Comparison of ENCODE assay signal across 1 cellular context in the genomic region with DNA sequence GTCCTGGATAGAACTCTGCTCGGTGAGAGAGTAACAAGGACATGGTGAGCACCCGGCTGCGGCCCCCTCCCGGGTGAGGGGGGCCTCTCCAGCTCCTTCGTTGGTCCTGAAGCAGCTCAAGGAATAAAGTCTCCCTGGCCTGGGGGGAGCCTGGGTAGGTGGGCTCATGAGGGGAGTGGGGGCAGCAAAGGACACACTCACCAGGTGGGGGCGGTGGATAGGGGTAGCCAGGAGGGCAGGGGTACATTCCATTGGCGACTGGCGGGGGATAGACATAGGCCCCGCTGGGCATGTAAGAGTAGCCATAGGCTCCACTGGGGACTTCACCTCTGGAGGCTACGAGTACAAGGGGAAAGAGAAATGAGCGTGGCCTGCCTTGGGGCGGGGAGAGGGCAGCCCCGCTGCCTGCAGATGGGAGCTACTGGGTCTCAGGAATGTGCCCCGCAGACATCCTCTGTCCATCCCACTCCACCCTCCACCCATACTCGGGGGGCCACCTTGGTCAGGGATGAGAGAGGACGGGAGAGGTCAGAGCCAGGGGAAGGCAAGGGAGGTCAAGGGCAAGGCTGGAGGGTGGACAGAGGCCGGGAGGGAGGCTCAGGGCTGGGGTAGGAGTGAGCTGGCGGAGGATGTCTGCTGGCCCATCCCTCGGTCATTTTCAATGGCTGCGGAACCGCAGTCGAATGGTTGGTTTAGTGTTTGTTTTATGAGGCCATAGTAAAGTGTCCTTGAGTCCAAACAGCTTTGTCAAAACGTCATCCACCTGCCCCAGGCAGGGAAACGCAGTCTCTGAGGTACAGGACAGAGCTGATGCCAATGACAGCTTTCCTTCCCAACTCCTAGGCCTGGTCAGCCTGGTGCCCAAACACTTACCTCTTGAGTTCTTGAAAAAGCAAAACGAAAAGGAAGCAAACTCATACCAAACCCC.
TF ChIP-seq lines count a peak whose summit lies in the region.

No MANE protein-coding gene starts in this region.

TF ChIP-seq in HepG2, 621 proteins besides CTCF, POLR2A, EP300 and RAD21 (continued from another document):
- TF ChIP-seq SP4 (CRISPR knock-in tag; IDR thresholded peaks at IDR 0.05) (no peak), ATF7 (IDR thresholded peaks at IDR 0.05) (no peak), ATF7 (CRISPR knock-in tag; IDR thresholded peaks at IDR 0.05) (0 out of 2 replicates have a peak, but pooled peaks have one; percentile 7), ZNF274 (CRISPR knock-in tag; IDR thresholded peaks at IDR 0.05) (0 out of 2 replicates have a peak, but pooled peaks have one; percentile 19), ZNF572 (CRISPR knock-in tag; IDR thresholded peaks at IDR 0.05) (0 out of 2 replicates have a peak, but pooled peaks have one; percentile 4), RXRA (CRISPR knock-in tag; IDR thresholded peaks at IDR 0.05) (peak; percentile 51; the same call in 1 of the 2 replicates), FOSL2 (CRISPR knock-in tag; IDR thresholded peaks at IDR 0.05) (no peak), ZNF136 (CRISPR knock-in tag; IDR thresholded peaks at IDR 0.05; ENCODE audit: low read depth) (0 out of 2 replicates have a peak, but pooled peaks have one; percentile 45), DNMT1 (CRISPR knock-in tag; IDR thresholded peaks at IDR 0.05) (peak; percentile 30; the same call in 1 of the 2 replicates), ZNF292 (CRISPR knock-in tag; IDR thresholded peaks at IDR 0.05; ENCODE audit: borderline replicate concordance, low read depth) (0 out of 2 replicates have a peak, but pooled peaks have one; percentile 61), ZBTB3 (CRISPR knock-in tag; IDR thresholded peaks at IDR 0.05; ENCODE audit: borderline replicate concordance, low read depth) (no peak), ZNF235 (CRISPR knock-in tag; IDR thresholded peaks at IDR 0.05; ENCODE audit: borderline replicate concordance) (0 out of 2 replicates have a peak, but pooled peaks have one; percentile 11), ZNF430 (CRISPR knock-in tag; IDR thresholded peaks at IDR 0.05) (0 out of 2 replicates have a peak, but pooled peaks have one; percentile 4), ZNF652 (CRISPR knock-in tag; IDR thresholded peaks at IDR 0.05; ENCODE audit: borderline replicate concordance, low read depth) (no peak), GLI4 (CRISPR knock-in tag; IDR thresholded peaks at IDR 0.05; ENCODE audit: borderline replicate concordance) (0 out of 2 replicates have a peak, but pooled peaks have one; percentile 26), ESRRA (CRISPR knock-in tag; IDR thresholded peaks at IDR 0.05; ENCODE audit: low read depth) (0 out of 2 replicates have a peak, but pooled peaks have one; percentile 4), ZIK1 (CRISPR knock-in tag; IDR thresholded peaks at IDR 0.05; ENCODE audit: borderline replicate concordance, low read depth) (0 out of 2 replicates have a peak, but pooled peaks have one; percentile 11), ZBTB38 (CRISPR knock-in tag; IDR thresholded peaks at IDR 0.05) (no peak; the same call in 1 of the 2 replicates)
- TF ChIP-seq, protein P1, sequence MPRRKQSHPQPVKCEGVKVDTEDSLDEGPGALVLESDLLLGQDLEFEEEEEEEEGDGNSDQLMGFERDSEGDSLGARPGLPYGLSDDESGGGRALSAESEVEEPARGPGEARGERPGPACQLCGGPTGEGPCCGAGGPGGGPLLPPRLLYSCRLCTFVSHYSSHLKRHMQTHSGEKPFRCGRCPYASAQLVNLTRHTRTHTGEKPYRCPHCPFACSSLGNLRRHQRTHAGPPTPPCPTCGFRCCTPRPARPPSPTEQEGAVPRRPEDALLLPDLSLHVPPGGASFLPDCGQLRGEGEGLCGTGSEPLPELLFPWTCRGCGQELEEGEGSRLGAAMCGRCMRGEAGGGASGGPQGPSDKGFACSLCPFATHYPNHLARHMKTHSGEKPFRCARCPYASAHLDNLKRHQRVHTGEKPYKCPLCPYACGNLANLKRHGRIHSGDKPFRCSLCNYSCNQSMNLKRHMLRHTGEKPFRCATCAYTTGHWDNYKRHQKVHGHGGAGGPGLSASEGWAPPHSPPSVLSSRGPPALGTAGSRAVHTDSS (CRISPR knock-in tag; conservative IDR thresholded peaks at IDR 0.05): no peak
- TF ChIP-seq, protein P2, sequence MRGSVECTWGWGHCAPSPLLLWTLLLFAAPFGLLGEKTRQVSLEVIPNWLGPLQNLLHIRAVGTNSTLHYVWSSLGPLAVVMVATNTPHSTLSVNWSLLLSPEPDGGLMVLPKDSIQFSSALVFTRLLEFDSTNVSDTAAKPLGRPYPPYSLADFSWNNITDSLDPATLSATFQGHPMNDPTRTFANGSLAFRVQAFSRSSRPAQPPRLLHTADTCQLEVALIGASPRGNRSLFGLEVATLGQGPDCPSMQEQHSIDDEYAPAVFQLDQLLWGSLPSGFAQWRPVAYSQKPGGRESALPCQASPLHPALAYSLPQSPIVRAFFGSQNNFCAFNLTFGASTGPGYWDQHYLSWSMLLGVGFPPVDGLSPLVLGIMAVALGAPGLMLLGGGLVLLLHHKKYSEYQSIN (CRISPR knock-in tag; IDR thresholded peaks at IDR 0.05; ENCODE audit: borderline replicate concordance): no peak
- TF ChIP-seq, protein P3, sequence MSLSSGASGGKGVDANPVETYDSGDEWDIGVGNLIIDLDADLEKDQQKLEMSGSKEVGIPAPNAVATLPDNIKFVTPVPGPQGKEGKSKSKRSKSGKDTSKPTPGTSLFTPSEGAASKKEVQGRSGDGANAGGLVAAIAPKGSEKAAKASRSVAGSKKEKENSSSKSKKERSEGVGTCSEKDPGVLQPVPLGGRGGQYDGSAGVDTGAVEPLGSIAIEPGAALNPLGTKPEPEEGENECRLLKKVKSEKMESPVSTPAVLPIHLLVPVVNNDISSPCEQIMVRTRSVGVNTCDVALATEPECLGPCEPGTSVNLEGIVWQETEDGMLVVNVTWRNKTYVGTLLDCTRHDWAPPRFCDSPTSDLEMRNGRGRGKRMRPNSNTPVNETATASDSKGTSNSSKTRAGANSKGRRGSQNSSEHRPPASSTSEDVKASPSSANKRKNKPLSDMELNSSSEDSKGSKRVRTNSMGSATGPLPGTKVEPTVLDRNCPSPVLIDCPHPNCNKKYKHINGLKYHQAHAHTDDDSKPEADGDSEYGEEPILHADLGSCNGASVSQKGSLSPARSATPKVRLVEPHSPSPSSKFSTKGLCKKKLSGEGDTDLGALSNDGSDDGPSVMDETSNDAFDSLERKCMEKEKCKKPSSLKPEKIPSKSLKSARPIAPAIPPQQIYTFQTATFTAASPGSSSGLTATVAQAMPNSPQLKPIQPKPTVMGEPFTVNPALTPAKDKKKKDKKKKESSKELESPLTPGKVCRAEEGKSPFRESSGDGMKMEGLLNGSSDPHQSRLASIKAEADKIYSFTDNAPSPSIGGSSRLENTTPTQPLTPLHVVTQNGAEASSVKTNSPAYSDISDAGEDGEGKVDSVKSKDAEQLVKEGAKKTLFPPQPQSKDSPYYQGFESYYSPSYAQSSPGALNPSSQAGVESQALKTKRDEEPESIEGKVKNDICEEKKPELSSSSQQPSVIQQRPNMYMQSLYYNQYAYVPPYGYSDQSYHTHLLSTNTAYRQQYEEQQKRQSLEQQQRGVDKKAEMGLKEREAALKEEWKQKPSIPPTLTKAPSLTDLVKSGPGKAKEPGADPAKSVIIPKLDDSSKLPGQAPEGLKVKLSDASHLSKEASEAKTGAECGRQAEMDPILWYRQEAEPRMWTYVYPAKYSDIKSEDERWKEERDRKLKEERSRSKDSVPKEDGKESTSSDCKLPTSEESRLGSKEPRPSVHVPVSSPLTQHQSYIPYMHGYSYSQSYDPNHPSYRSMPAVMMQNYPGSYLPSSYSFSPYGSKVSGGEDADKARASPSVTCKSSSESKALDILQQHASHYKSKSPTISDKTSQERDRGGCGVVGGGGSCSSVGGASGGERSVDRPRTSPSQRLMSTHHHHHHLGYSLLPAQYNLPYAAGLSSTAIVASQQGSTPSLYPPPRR (CRISPR knock-in tag; IDR thresholded peaks at IDR 0.05; ENCODE audit: borderline replicate concordance): no peak
- TF ChIP-seq, protein P4, sequence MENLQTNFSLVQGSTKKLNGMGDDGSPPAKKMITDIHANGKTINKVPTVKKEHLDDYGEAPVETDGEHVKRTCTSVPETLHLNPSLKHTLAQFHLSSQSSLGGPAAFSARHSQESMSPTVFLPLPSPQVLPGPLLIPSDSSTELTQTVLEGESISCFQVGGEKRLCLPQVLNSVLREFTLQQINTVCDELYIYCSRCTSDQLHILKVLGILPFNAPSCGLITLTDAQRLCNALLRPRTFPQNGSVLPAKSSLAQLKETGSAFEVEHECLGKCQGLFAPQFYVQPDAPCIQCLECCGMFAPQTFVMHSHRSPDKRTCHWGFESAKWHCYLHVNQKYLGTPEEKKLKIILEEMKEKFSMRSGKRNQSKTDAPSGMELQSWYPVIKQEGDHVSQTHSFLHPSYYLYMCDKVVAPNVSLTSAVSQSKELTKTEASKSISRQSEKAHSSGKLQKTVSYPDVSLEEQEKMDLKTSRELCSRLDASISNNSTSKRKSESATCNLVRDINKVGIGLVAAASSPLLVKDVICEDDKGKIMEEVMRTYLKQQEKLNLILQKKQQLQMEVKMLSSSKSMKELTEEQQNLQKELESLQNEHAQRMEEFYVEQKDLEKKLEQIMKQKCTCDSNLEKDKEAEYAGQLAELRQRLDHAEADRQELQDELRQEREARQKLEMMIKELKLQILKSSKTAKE (CRISPR knock-in tag; IDR thresholded peaks at IDR 0.05; ENCODE audit: borderline replicate concordance): no peak
- TF ChIP-seq, protein P5, sequence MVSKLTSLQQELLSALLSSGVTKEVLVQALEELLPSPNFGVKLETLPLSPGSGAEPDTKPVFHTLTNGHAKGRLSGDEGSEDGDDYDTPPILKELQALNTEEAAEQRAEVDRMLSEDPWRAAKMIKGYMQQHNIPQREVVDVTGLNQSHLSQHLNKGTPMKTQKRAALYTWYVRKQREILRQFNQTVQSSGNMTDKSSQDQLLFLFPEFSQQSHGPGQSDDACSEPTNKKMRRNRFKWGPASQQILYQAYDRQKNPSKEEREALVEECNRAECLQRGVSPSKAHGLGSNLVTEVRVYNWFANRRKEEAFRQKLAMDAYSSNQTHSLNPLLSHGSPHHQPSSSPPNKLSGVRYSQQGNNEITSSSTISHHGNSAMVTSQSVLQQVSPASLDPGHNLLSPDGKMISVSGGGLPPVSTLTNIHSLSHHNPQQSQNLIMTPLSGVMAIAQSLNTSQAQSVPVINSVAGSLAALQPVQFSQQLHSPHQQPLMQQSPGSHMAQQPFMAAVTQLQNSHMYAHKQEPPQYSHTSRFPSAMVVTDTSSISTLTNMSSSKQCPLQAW (CRISPR knock-in tag; IDR thresholded peaks at IDR 0.05): no peak; the same call in 1 of the 2 replicates
TF ChIP-seq in HepG2: peak in this region for 36.
